Comparison of ENCODE assay signal across 29 cellular contexts in the genomic region with DNA sequence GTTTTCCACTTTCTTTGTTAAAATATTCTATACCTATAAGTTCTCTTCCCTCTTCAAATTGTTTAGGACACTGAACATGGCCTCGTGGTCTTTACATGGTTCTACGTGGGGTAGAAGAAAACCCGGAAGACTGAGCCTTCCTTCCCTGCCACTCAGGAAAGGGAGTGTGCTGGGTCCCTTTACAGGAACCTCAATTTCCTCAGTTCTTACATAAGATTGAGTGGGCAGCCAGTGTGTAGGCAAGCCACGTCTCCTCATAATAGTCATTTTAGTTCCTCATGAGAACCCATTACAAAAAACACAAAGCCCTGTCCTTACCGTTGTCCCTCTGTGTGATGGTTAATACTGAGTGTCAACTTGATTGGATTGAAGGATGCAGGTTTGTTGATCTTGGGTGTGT.
"Had no signal": no experiment of that assay in that cellular context is flagged by ENCODE, and none has a peak within 500 bp of the region (broad histone marks: within the 10 kb centered on the region; RNA-seq: fewer than 3 reads in every experiment).

No MANE protein-coding gene starts in this region.

- DNase-seq: activated CD4-positive, alpha-beta memory T cell treated with anti-CD3 and anti-CD28 coated beads for 36 hours; activated CD4-positive, alpha-beta T cell treated with anti-CD3 and anti-CD28 coated beads, Interleukin-2, amount 10 ng/mL, durations not matched to agents 24 days and 14 days; activated CD8-positive, alpha-beta memory T cell treated with anti-CD3 and anti-CD28 coated beads, Interleukin-2, amount 50 U/mL, for 4 hours; activated gamma-delta T cell; activated naive CD4-positive, alpha-beta T cell treated with anti-CD3 and anti-CD28 coated beads, Interleukin-2, amount 10 ng/mL, durations not matched to agents 7 days and 5 days; activated T-cell treated with anti-CD3 and anti-CD28 coated beads, Interleukin-2, amount 50 U/mL, for 24 hours; amygdala; cortex of kidney; effector memory CD8-positive, alpha-beta T cell; erythroblast; left cardiac atrium; left ventricle myocardium superior; mucosa of descending colon; stimulated activated CD4-positive, alpha-beta T cell treated with anti-CD3 and anti-CD28 coated beads, Interleukin-12 subunit alpha, Interleukin-12 subunit beta, amount 100 ng/mL, for 4 hours; stimulated activated CD4-positive, alpha-beta T cell treated with anti-CD3 and anti-CD28 coated beads, Interleukin-4, amount 100 ng/mL, for 1 hour; stimulated activated naive CD8-positive, alpha-beta T cell treated with anti-CD3 and anti-CD28 coated beads, Interleukin-15, Interleukin-2, amounts not matched to agents 100 U/mL and 50 U/mL, for 24 hours; testis; transverse colon; uterus; WERI-Rb-1 had no signal

- FAIRE-seq: keratinocyte, TTC549 had no signal

- H3K27me3 Mint-ChIP-seq: activated CD4-positive, alpha-beta memory T cell treated with anti-CD3 and anti-CD28 coated beads for 36 hours; activated CD4-positive, alpha-beta T cell treated with anti-CD3 and anti-CD28 coated beads, Interleukin-2, amount 10 ng/mL, durations not matched to agents 24 days and 14 days; activated naive CD4-positive, alpha-beta T cell treated with anti-CD3 and anti-CD28 coated beads, Interleukin-2, amount 10 ng/mL, durations not matched to agents 7 days and 5 days; effector memory CD8-positive, alpha-beta T cell had no signal

- H3K27me3 ChIP-seq: gastroesophageal sphincter, hepatocyte, testis, transverse colon, uterus had no signal

- H3K27ac ChIP-seq: gastroesophageal sphincter, hepatocyte, skin epidermis, testis, transverse colon, uterus, WERI-Rb-1 had no signal

- H3K4me2 ChIP-seq: hepatocyte had no signal

- ATAC-seq: activated CD4-positive, CD25-positive, alpha-beta regulatory T cell treated with anti-CD3 and anti-CD28 coated beads, Interleukin-2, amount 50 U/mL, for 24 hours; effector memory CD8-positive, alpha-beta T cell; gastroesophageal sphincter; left cardiac atrium; left ventricle myocardium superior; mucosa of descending colon; sciatic nerve; stimulated activated naive CD8-positive, alpha-beta T cell treated with anti-CD3 and anti-CD28 coated beads, Interleukin-15, Interleukin-2, amounts not matched to agents 100 U/mL and 50 U/mL, for 24 hours had no signal

- H3K4me1 ChIP-seq: gastroesophageal sphincter, testis, transverse colon, uterus had no signal

- H3K27ac Mint-ChIP-seq: activated CD4-positive, alpha-beta memory T cell treated with anti-CD3 and anti-CD28 coated beads for 36 hours; activated CD4-positive, alpha-beta T cell treated with anti-CD3 and anti-CD28 coated beads, Interleukin-2, amount 10 ng/mL, durations not matched to agents 24 days and 14 days; activated naive CD4-positive, alpha-beta T cell treated with anti-CD3 and anti-CD28 coated beads, Interleukin-2, amount 10 ng/mL, durations not matched to agents 7 days and 5 days; activated T-cell treated with anti-CD3 and anti-CD28 coated beads, Interleukin-2, amount 50 U/mL, for 24 hours; effector memory CD8-positive, alpha-beta T cell; nephron; T-helper 2 cell treated with Interferon-gamma antibody and Interleukin-4, amounts not matched to agents 5 μg/mL and 100 μg/mL, for 36 hours had no signal

- H3K9me3 Mint-ChIP-seq: activated CD4-positive, alpha-beta memory T cell treated with anti-CD3 and anti-CD28 coated beads for 36 hours; activated CD4-positive, alpha-beta T cell treated with anti-CD3 and anti-CD28 coated beads, Interleukin-2, amount 10 ng/mL, durations not matched to agents 24 days and 14 days; activated naive CD4-positive, alpha-beta T cell treated with anti-CD3 and anti-CD28 coated beads, Interleukin-2, amount 10 ng/mL, durations not matched to agents 7 days and 5 days; activated T-cell treated with anti-CD3 and anti-CD28 coated beads, Interleukin-2, amount 50 U/mL, for 24 hours; effector memory CD8-positive, alpha-beta T cell; T-helper 2 cell treated with Interferon-gamma antibody and Interleukin-4, amounts not matched to agents 5 μg/mL and 100 μg/mL, for 36 hours had no signal

- H3K4me3 Mint-ChIP-seq: activated CD4-positive, alpha-beta memory T cell treated with anti-CD3 and anti-CD28 coated beads for 36 hours; activated CD4-positive, alpha-beta T cell treated with anti-CD3 and anti-CD28 coated beads, Interleukin-2, amount 10 ng/mL, durations not matched to agents 24 days and 14 days; activated naive CD4-positive, alpha-beta T cell treated with anti-CD3 and anti-CD28 coated beads, Interleukin-2, amount 10 ng/mL, durations not matched to agents 7 days and 5 days; activated T-cell treated with anti-CD3 and anti-CD28 coated beads, Interleukin-2, amount 50 U/mL, for 24 hours; effector memory CD8-positive, alpha-beta T cell; nephron; T-helper 2 cell treated with Interferon-gamma antibody and Interleukin-4, amounts not matched to agents 5 μg/mL and 100 μg/mL, for 36 hours had no signal

- H3K4me1 Mint-ChIP-seq: nephron had no signal

- H3K36me3 Mint-ChIP-seq: activated CD4-positive, alpha-beta memory T cell treated with anti-CD3 and anti-CD28 coated beads for 36 hours; activated naive CD4-positive, alpha-beta T cell treated with anti-CD3 and anti-CD28 coated beads, Interleukin-2, amount 10 ng/mL, durations not matched to agents 7 days and 5 days had no signal

- H3K4me3 ChIP-seq: gastroesophageal sphincter, hepatocyte, mucosa of descending colon, skin epidermis, testis, transverse colon, uterus had no signal

- H3K36me3 ChIP-seq: gastroesophageal sphincter, transverse colon, uterus, WERI-Rb-1 had no signal

- H3K9me3 ChIP-seq: gastroesophageal sphincter, mucosa of descending colon, testis, transverse colon, uterus had no signal
